Comparison of ENCODE assay signal across 16 cellular contexts in the genomic region with DNA sequence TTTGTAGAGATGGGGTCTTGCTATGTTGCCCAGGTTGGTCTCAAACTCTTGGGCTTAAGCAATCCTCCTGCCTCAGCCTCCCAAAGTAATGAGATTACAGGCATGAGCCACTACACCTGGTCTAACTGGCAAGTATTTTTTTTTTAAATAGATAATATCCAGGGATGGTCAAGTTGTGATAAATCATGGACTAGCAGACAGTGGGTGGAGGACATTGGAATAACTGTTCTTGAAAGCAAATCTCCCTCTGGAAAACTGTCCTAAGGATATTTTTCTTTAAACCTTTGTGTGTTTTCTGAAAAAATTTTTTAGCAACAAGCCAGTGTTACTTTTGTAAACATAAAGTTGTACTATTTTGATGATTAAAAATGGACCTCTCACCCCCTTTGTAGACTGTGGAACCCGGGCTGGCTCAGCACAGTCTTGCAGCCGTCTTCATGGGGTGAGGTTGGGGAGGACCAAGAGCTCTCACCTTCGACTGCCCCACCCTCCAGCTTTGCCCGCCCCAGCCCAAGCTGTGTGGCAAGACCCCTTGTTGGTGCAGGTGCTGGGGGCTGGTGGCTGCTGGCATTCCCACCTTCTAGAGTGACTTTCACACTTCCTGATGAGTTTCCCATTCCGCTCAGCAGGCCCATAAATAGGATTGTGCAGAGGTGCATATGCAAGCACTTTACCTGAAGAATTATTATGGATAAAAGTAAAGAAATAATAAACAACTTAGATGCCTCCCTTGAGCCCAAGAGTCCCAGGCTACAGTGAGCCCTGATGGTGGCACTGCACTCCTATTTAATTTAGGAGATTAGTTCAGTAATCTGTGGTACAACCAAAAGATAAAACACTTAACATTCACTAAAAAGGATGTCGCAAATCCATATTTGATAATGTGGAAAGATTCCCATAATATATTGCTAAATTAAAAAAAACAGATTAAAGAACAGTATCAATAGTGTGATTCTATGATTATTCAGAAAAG.
DNase-seq lines count a peak whose midpoint lies in the region; ATAC-seq, FAIRE-seq and TF ChIP-seq lines count a peak whose summit lies in the region.
"Had no signal": no experiment of that assay in that cellular context is flagged by ENCODE, and none has a peak within 500 bp of the region (broad histone marks: within the 10 kb centered on the region; RNA-seq: fewer than 3 reads in every experiment).

No MANE protein-coding gene starts in this region.

- ATAC-seq in K562 (no peak), HG03025 (IDR thresholded peaks at IDR 0.05; ENCODE audit: low FRiP score, unreplicated experiment) (no peak)

- H3K4me1 ChIP-seq in GM23248 (ENCODE audit: insufficient read depth) (peaks cover 5% of the 10 kb centered on the region), K562 (replicated peaks in 1 of 2; ENCODE audit: control insufficient read depth in 2 of 2, insufficient read depth in 2 of 2, low read length in 2 of 2) (peaks cover 0 to 21% of the 10 kb centered on the region in 2 experiments; a peak in 2 of 5 replicates), ovary (ENCODE audit: insufficient read depth) (peaks cover 15% of the 10 kb centered on the region), neuronal stem cell (ENCODE audit: control insufficient read depth in 2 of 2, insufficient read depth in 1 of 2, low read depth in 1 of 2, low read length in 2 of 2) (peaks cover 11 to 14% of the 10 kb centered on the region in 2 donors), colonic mucosa (peaks cover 6% of the 10 kb centered on the region)

- TF ChIP-seq POLR2A in K562 (conservative IDR thresholded peaks at IDR 0.05) (no peak), ovary (IDR thresholded peaks at IDR 0.05) (no peak)

- no peak overlapping the region for H2BK12ac ChIP-seq in neuronal stem cell (ENCODE audit: low read length)

- no peaks in the 10 kb centered on the region for H3K9me1 ChIP-seq in K562 (ENCODE audit: control insufficient read depth, insufficient read depth, low read length)

- intact Hi-C loops in K562 (cut with micrococcal nuclease) = no loop called here
- intact Hi-C loops in ovary (cut with DNase I) = no loop called here
- intact Hi-C loops in colonic mucosa (cut with DNase I) = no loop called here

- no peak overlapping the region for H3K14ac ChIP-seq in neuronal stem cell (ENCODE audit: low read length)

- in situ Hi-C loops in ACHN (cut with HindIII; ENCODE audit: low pct_ligation_motif_present, low pct_unique_long_range_greater_than_20kb, low sequenced_read_pairs) = no loop called here
- in situ Hi-C loops in GM23248 (cut with MboI) = loop anchor here (10.0 kb wide), 1 partner anchor 98 kb away; no protein-coding TSS in a partner anchor
- in situ Hi-C loops in K562 (cut with MboI) = no loop called here

- H3K9ac ChIP-seq in GM23248 (no peak overlapping the region), K562 (ENCODE audit: insufficient read depth in 1 of 2, low read depth in 2 of 2, low read length in 2 of 2) (no peak overlapping the region), neuronal stem cell (ENCODE audit: low read depth, low read length, poor library complexity) (no peak overlapping the region), colonic mucosa (ENCODE audit: low read depth in 2 of 2, low read length in 2 of 2) (no peak overlapping the region)
- H3K9ac ChIP-seq: BLaER1 treated with 17β-estradiol and CSF1 and Interleukin-3, amounts not matched to agents 10 nM and 100 nM had no signal

- BruUV-seq in K562 (replicated peaks; lab: Mats Ljungman, UMichigan) = no TSS peak

- H4K20me1 ChIP-seq in GM23248 (ENCODE audit: insufficient read depth) (no peaks in the 10 kb centered on the region), K562 (replicated peaks; ENCODE audit: control insufficient read depth, insufficient read depth, low read length) (no peaks in the 10 kb centered on the region)

- H3K4me3 Mint-ChIP-seq in osteocyte (ENCODE audit: unreplicated experiment) = no peak overlapping the region

- H3K27ac ChIP-seq in GM23248 = no peak overlapping the region
- H3K27ac ChIP-seq in K562 (ENCODE audit: extremely low read depth, low read depth, low read length) = no peak overlapping the region
- no peak overlapping the region for H3K27ac ChIP-seq in ovary
- H3K27ac ChIP-seq in neuronal stem cell (replicated peaks; ENCODE audit: low read length) = no peak overlapping the region
- no peak overlapping the region for H3K27ac ChIP-seq in colonic mucosa
- H3K27ac ChIP-seq: BLaER1 treated with 17β-estradiol and CSF1 and Interleukin-3, amounts not matched to agents 10 nM and 100 nM had no signal

- no peaks in the 10 kb centered on the region for H3K27me3 ChIP-seq in GM23248 (replicated peaks; ENCODE audit: insufficient read depth)
- H3K27me3 ChIP-seq in K562 (ENCODE audit: control insufficient read depth in 2 of 2, insufficient read depth in 2 of 2, low read length in 2 of 2) = peaks cover 18 to 39% of the 10 kb centered on the region in 2 experiments
- no peaks in the 10 kb centered on the region for H3K27me3 ChIP-seq in ovary
- peaks cover 0 to 7% (median 0%) of the 10 kb centered on the region in 3 experiments for H3K27me3 ChIP-seq in neuronal stem cell (ENCODE audit: control insufficient read depth in 3 of 3, insufficient read depth in 3 of 3, low read depth in 1 of 3, low read length in 3 of 3)
- no peaks in the 10 kb centered on the region for H3K27me3 ChIP-seq in colonic mucosa

- no peaks in the 10 kb centered on the region for H3K9me3 ChIP-seq in GM23248 (ENCODE audit: low read depth)
- H3K9me3 ChIP-seq in K562 (replicated peaks; ENCODE audit: control insufficient read depth, insufficient read depth, low read depth, low read length) = no peaks in the 10 kb centered on the region
- H3K9me3 ChIP-seq in ovary = no peaks in the 10 kb centered on the region
- H3K9me3 ChIP-seq in neuronal stem cell (replicated peaks in 1 of 2; ENCODE audit: control insufficient read depth in 2 of 2, insufficient read depth in 1 of 2, low read depth in 1 of 2, low read length in 2 of 2) = peaks cover 0 to 4% of the 10 kb centered on the region in 2 donors
- H3K9me3 ChIP-seq in colonic mucosa = no peaks in the 10 kb centered on the region

- H3K4ac ChIP-seq in neuronal stem cell (ENCODE audit: low read length) = no peak overlapping the region

- H2BK5ac ChIP-seq in neuronal stem cell (ENCODE audit: low read length) = no peak overlapping the region

- CTCF ChIA-PET in K562 (lab: Yijun Ruan, JAX; ENCODE audit: low intra/inter-chr PET ratio) = interaction anchor here (2.8 kb wide), 1 partner anchor 28 kb away, joined by 10 read pairs; no protein-coding TSS in a partner anchor

- no peak overlapping the region for H2BK120ac ChIP-seq in neuronal stem cell (ENCODE audit: low read depth, low read length)

- no peak overlapping the region for H3K18ac ChIP-seq in neuronal stem cell (ENCODE audit: low read length)

- H3K36me3 Mint-ChIP-seq in osteocyte (ENCODE audit: unreplicated experiment) = peaks cover 3% of the 10 kb centered on the region

- H3K23ac ChIP-seq in neuronal stem cell (ENCODE audit: low read depth, low read length, poor library complexity) = no peak overlapping the region

- H3K4me2 ChIP-seq in GM23248 (ENCODE audit: unreplicated experiment) (no peak overlapping the region), K562 (ENCODE audit: insufficient read depth, low read length) (no peak overlapping the region), neuronal stem cell (ENCODE audit: insufficient read depth, low read length, poor library complexity, severe bottlenecking) (no peak overlapping the region)
- H3K4me2 ChIP-seq: BLaER1 treated with 17β-estradiol and CSF1 and Interleukin-3, amounts not matched to agents 10 nM and 100 nM had no signal

- peaks cover 5% of the 10 kb centered on the region for H3K9me3 Mint-ChIP-seq in osteocyte (ENCODE audit: unreplicated experiment)

- H4K91ac ChIP-seq in neuronal stem cell (ENCODE audit: low read depth, low read length, poor library complexity) = no peak overlapping the region

- H3K79me2 ChIP-seq in GM23248 (ENCODE audit: insufficient read depth) = no peaks in the 10 kb centered on the region
- no peaks in the 10 kb centered on the region for H3K79me2 ChIP-seq in K562 (ENCODE audit: control insufficient read depth, insufficient read depth, low read length)

- DNase-seq in ACHN (peak; percentile 8), GM23248 (peak; percentile 36), K562 (ENCODE audit: extremely low read depth in 1 of 4, low spot score in 3 of 4) (no peak), ovary (peak in 3 of 5 donors; percentile 8 to 24 (median 8)), neuronal stem cell (ENCODE audit: low spot score) (no peak), colonic mucosa (no peak), osteocyte (ENCODE audit: extremely low spot score, unreplicated experiment) (no peak)
- DNase-seq: DMS53, Kasumi-1, NCI-H187 treated with DMSO at 0.1 percent for 48 hours, NCI-H510A treated with DMSO at 0.1 percent for 48 hours, SIG-M5 had no signal

- 77 to 89% methylated on average over 5 to 6 of the region's 6 CpGs for WGBS in GM23248 (ENCODE audit: low coverage in 1 of 2, low lambda C conversion rate in 2 of 2, missing lambda C conversion rate in 2 of 2), 2 experiments
- WGBS in K562 (ENCODE audit: insufficient coverage, low coverage, missing lambda C conversion rate) = 2% methylated on average over 6 of the region's 6 CpGs
- WGBS in ovary, 3 donors = 90 to 97% (median 97%) methylated on average over 6 of the region's 6 CpGs
- no CpG with 5 or more reads among the region's 6 CpGs for WGBS in neuronal stem cell (ENCODE audit: extremely low coverage in 2 of 2, insufficient read length in 2 of 2, insufficient replicate concordance in 1 of 2), 2 donors

- TF ChIP-seq EP300 in K562 (IDR thresholded peaks at IDR 0.05; ENCODE audit: low read length) (no peak), ovary (IDR thresholded peaks at IDR 0.05) (no peak)

- H3K4me3 ChIP-seq in GM23248 = no peak overlapping the region
- H3K4me3 ChIP-seq in K562 = no peak overlapping the region
- no peak overlapping the region for H3K4me3 ChIP-seq in ovary
- H3K4me3 ChIP-seq in neuronal stem cell (ENCODE audit: low read length in 2 of 2) = no peak overlapping the region
- H3K4me3 ChIP-seq in colonic mucosa = no peak overlapping the region
- H3K4me3 ChIP-seq: BLaER1 treated with 17β-estradiol and CSF1 and Interleukin-3, amounts not matched to agents 10 nM and 100 nM had no signal

- H3K27me3 Mint-ChIP-seq in osteocyte (ENCODE audit: unreplicated experiment) = no peaks in the 10 kb centered on the region

- H3K4me1 Mint-ChIP-seq in osteocyte (ENCODE audit: unreplicated experiment) = peaks cover 24% of the 10 kb centered on the region

- FAIRE-seq in K562 (lab: Jason Lieb, UNC) = no peak
- FAIRE-seq: GM12891, RCC 7860 had no signal

- POLR2A ChIA-PET in K562 (lab: Yijun Ruan, JAX) = no interaction called here

- TF ChIP-seq CTCF in K562 (IDR thresholded peaks at IDR 0.05 in 2 of 3, conservative IDR thresholded peaks at IDR 0.05 in 1 of 3; ENCODE audit: insufficient read depth in 2 of 3, low read depth in 1 of 3, low read length in 3 of 3) (no peak), ovary (IDR thresholded peaks at IDR 0.05) (no peak), colonic mucosa (IDR thresholded peaks at IDR 0.05) (no peak), osteocyte (IDR thresholded peaks at IDR 0.05) (no peak)

- no peaks in the 10 kb centered on the region for H3K9me2 ChIP-seq in GM23248 (ENCODE audit: insufficient read depth)

- H3K27ac Mint-ChIP-seq in osteocyte (ENCODE audit: unreplicated experiment) = no peak overlapping the region

- peaks cover under 1% of the 10 kb centered on the region for H3F3A ChIP-seq in GM23248 (ENCODE audit: insufficient read depth)

- H3K36me3 ChIP-seq in GM23248 (ENCODE audit: low read depth) = no peaks in the 10 kb centered on the region
- no peaks in the 10 kb centered on the region for H3K36me3 ChIP-seq in K562 (ENCODE audit: control insufficient read depth, insufficient read depth, low read length)
- H3K36me3 ChIP-seq in ovary = no peaks in the 10 kb centered on the region
- H3K36me3 ChIP-seq in neuronal stem cell (replicated peaks in 1 of 2; ENCODE audit: control insufficient read depth in 2 of 2, insufficient read depth in 2 of 2, low read length in 2 of 2) = no peaks in the 10 kb centered on the region
- H3K36me3 ChIP-seq in colonic mucosa = no peaks in the 10 kb centered on the region

- no peaks in the 10 kb centered on the region for H3K79me1 ChIP-seq in neuronal stem cell (ENCODE audit: low read depth, low read length)

- H4K8ac ChIP-seq in neuronal stem cell (ENCODE audit: low read depth, low read length) = no peak overlapping the region

- no peak for TF ChIP-seq RAD21 in K562 (CRISPR knock-in tag; conservative IDR thresholded peaks at IDR 0.05 in 1 of 2, IDR thresholded peaks at IDR 0.05 in 1 of 2)

- H2AFZ ChIP-seq in GM23248 = no peak overlapping the region
- H2AFZ ChIP-seq in K562 (ENCODE audit: low read depth, low read length) = no peak overlapping the region
- H2AFZ ChIP-seq in neuronal stem cell (ENCODE audit: low read length) = no peak overlapping the region

- no peak overlapping the region for H2BK15ac ChIP-seq in neuronal stem cell (ENCODE audit: low read length)

- no peak overlapping the region for H2AK5ac ChIP-seq in neuronal stem cell (ENCODE audit: low read depth, low read length)

Comparison
In these comparisons a context has a peak if more than half of its experiments do, and no peak if none do; other contexts are left out.
1. DNase-seq: peak in ACHN (single experiment), GM23248 (single experiment) and ovary (3 of 5); none in K562 (0 of 4), neuronal stem cell (single experiment), colonic mucosa (single experiment) and osteocyte (single experiment).